In the genomic region with DNA sequence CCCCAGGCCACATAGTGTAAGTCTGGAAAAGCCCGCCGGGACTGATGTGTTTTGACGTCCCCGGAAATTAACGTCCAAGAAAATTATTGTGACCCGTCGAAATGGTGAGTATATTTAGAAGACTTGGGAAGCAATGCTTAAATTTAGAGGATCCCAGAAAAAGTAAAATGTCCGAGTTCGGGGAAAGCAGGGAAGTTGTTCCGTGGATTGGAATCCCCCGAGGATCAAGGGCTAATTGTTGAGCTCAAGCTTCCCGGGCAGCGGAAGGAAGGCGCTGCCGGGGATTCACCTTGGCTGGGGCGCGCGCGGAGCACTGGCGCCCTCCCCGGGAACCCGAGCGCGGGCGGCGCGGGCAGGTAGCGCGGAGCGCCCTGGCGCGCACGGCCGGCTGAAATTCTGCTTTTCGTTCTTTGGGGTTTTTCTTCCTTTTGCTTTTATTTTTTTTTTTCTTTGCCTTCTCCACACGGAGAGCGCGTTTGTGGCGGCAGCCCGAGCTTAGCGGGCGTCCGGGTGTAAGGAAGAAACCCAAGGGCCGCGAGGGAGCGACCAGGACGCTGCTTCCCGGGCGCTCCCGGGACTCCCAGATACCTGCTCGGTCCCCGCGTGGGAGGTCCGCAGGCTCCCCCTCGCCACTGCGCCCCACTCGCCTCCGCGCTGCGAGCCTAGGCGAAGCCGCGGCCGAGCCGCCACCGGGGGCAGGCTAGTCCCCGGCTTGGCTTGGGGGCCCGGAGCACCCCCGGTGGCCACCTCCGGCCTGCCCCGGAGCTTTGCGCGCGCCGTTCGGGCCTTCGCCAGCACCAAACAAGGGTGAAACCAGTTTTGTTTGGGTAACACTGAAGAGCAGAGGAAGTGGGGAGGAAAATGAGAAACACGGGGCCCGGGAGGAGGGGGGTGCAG, we compare ENCODE assay signal across 14 cellular contexts. TPM values are rescaled to one million over a fixed set of nuclear protein-coding genes. Genes with fewer than 3 reads are reported as not detected.
DNase-seq lines count a peak whose midpoint lies in the region; ATAC-seq and TF ChIP-seq lines count a peak whose summit lies in the region.
"Had no signal": no experiment of that assay in that cellular context is flagged by ENCODE, and none has a peak within 500 bp of the region (broad histone marks: within the 10 kb centered on the region; RNA-seq: fewer than 3 reads in every experiment).

No MANE protein-coding gene starts in this region.

- H3K4me3 ChIP-seq in right atrium auricular region, result peak overlapping the region in 1 of 2 donors; percentile 15
- no peak overlapping the region for H3K4me3 ChIP-seq in WERI-Rb-1 (ENCODE audit: low read depth, low read length)
- no peak overlapping the region for H3K4me3 ChIP-seq in esophagus muscularis mucosa

- DNase-seq in Right ventricle myocardium inferior (ENCODE audit: missing footprints) (peak; percentile 55), right atrium auricular region (ENCODE audit: low spot score) (no peak), WERI-Rb-1 (no peak), memory B cell (ENCODE audit: low spot score in 2 of 2) (no peak), H4 (ENCODE audit: low spot score) (no peak), esophagus muscularis mucosa (ENCODE audit: extremely low spot score) (no peak)
- DNase-seq in stimulated activated naive CD8-positive, alpha-beta T cell treated with anti-CD3 and anti-CD28 coated beads, Interleukin-15, amount 100 ng/mL, for 72 hours, result no peak
- DNase-seq: amygdala; CD4-positive, alpha-beta T cell; NCI-H1930 had no signal

- H3K27me3 Mint-ChIP-seq in memory B cell, result peaks cover 33% of the 10 kb centered on the region
- H3K27me3 Mint-ChIP-seq in stimulated activated naive CD8-positive, alpha-beta T cell treated with anti-CD3 and anti-CD28 coated beads, Interleukin-15, amount 100 ng/mL, for 72 hours, result peaks cover 88% of the 10 kb centered on the region

- H3K27ac Mint-ChIP-seq in memory B cell, result no peak overlapping the region
- no peak overlapping the region for H3K27ac Mint-ChIP-seq in stimulated activated naive CD8-positive, alpha-beta T cell treated with anti-CD3 and anti-CD28 coated beads, Interleukin-15, amount 100 ng/mL, for 72 hours
- H3K27ac Mint-ChIP-seq: CD4-positive, alpha-beta T cell had no signal

- ATAC-seq in Right ventricle myocardium inferior (no peak), memory B cell (ENCODE audit: low read depth) (peak; percentile 24), HG03135 (IDR thresholded peaks at IDR 0.05; ENCODE audit: unreplicated experiment) (no peak)
- ATAC-seq in stimulated activated naive CD8-positive, alpha-beta T cell treated with anti-CD3 and anti-CD28 coated beads, Interleukin-15, amount 100 ng/mL, for 72 hours, result no peak

- intact Hi-C loops in Right ventricle myocardium inferior (cut with DNase I), result no loop called here
- intact Hi-C loops in esophagus muscularis mucosa (cut with DNase I), result no loop called here

- no peak overlapping the region for H3K27ac ChIP-seq in right atrium auricular region
- H3K27ac ChIP-seq in WERI-Rb-1, result no peak overlapping the region
- H3K27ac ChIP-seq in esophagus muscularis mucosa (replicated peaks in 1 of 4), result no peak overlapping the region
- H3K27ac ChIP-seq: pancreas had no signal

- H3K27me3 ChIP-seq in right atrium auricular region (peaks cover 20 to 46% of the 10 kb centered on the region in 2 donors), WERI-Rb-1 (ENCODE audit: insufficient read depth, low read depth, severe bottlenecking) (peaks cover 92% of the 10 kb centered on the region), esophagus muscularis mucosa (peaks cover 5 to 100% (median 66%) of the 10 kb centered on the region in 4 donors)

- TF ChIP-seq POLR2A in esophagus muscularis mucosa (IDR thresholded peaks at IDR 0.05; ENCODE audit: low read depth), result no peak

- H3K4me1 Mint-ChIP-seq in memory B cell, result no peaks in the 10 kb centered on the region
- H3K4me1 Mint-ChIP-seq in stimulated activated naive CD8-positive, alpha-beta T cell treated with anti-CD3 and anti-CD28 coated beads, Interleukin-15, amount 100 ng/mL, for 72 hours, result peaks cover 44% of the 10 kb centered on the region

- H3K9me3 ChIP-seq in right atrium auricular region (no peaks in the 10 kb centered on the region), WERI-Rb-1 (ENCODE audit: severe bottlenecking) (no peaks in the 10 kb centered on the region), esophagus muscularis mucosa (no peaks in the 10 kb centered on the region)
- H3K9me3 ChIP-seq: pancreas had no signal

- peak in 1 of 2 donors; percentile 58 for TF ChIP-seq CTCF in right atrium auricular region (IDR thresholded peaks at IDR 0.05)
- TF ChIP-seq CTCF in WERI-Rb-1 (IDR thresholded peaks at IDR 0.05; ENCODE audit: low read depth, low read length), result 0 out of 2 replicates have a peak, but pooled peaks have one; percentile 10
- TF ChIP-seq CTCF in esophagus muscularis mucosa (IDR thresholded peaks at IDR 0.05), result no peak

- peaks cover 0 to 25% of the 10 kb centered on the region in 2 donors for H3K4me1 ChIP-seq in right atrium auricular region
- peaks cover 11 to 32% (median 31%) of the 10 kb centered on the region in 4 donors for H3K4me1 ChIP-seq in esophagus muscularis mucosa

- no peaks in the 10 kb centered on the region for H3K9me3 Mint-ChIP-seq in memory B cell
- H3K9me3 Mint-ChIP-seq in stimulated activated naive CD8-positive, alpha-beta T cell treated with anti-CD3 and anti-CD28 coated beads, Interleukin-15, amount 100 ng/mL, for 72 hours, result no peaks in the 10 kb centered on the region
- H3K9me3 Mint-ChIP-seq: CD4-positive, alpha-beta T cell had no signal

- WGBS in esophagus muscularis mucosa, result 2% methylated on average over 74 of the region's 79 CpGs

- no peaks in the 10 kb centered on the region for H3K36me3 Mint-ChIP-seq in memory B cell

- peak overlapping the region; percentile 29 for H3K4me3 Mint-ChIP-seq in memory B cell
- peak overlapping the region; percentile 65 for H3K4me3 Mint-ChIP-seq in stimulated activated naive CD8-positive, alpha-beta T cell treated with anti-CD3 and anti-CD28 coated beads, Interleukin-15, amount 100 ng/mL, for 72 hours
- H3K4me3 Mint-ChIP-seq: CD4-positive, alpha-beta T cell had no signal

- H3K36me3 ChIP-seq in right atrium auricular region (no peaks in the 10 kb centered on the region), WERI-Rb-1 (no peaks in the 10 kb centered on the region), esophagus muscularis mucosa (no peaks in the 10 kb centered on the region)
- H3K36me3 ChIP-seq: pancreas had no signal

- TF ChIP-seq EP300 in esophagus muscularis mucosa (IDR thresholded peaks at IDR 0.05), result no peak

RNA-seq across cellular contexts. Expression of a gene that starts 4.7 kb away (rescaled TPM):
- 80.9 TPM for total RNA-seq in Right ventricle myocardium inferior
- 10 to 100 TPM; 43.2 to 61.9 TPM for total RNA-seq in right atrium auricular region
- 0.60 and 2.0 TPM in 2 replicates for total RNA-seq in H4 (2014; rRNA removed; shearing (Covaris generic))
- 10 to 100 TPM; 25.5 to 59.6 (median 33.0) TPM for total RNA-seq in esophagus muscularis mucosa
- total RNA-seq: CD4-positive, alpha-beta T cell had no signal

RNA-seq across cellular contexts. Expression of a gene that starts 17.1 kb away (rescaled TPM):
- total RNA-seq in Right ventricle myocardium inferior, result not detected
- not detected for total RNA-seq in right atrium auricular region
- total RNA-seq in H4 (2014; rRNA removed; shearing (Covaris generic)), result not detected in 2 replicates
- not detected for total RNA-seq in esophagus muscularis mucosa
- total RNA-seq: CD4-positive, alpha-beta T cell; epithelial cell of proximal tubule; HT1080 had no signal

RNA-seq across cellular contexts. Expression of a gene that starts 27.7 kb away (rescaled TPM):
- total RNA-seq in Right ventricle myocardium inferior (not detected), right atrium auricular region (not detected), esophagus muscularis mucosa (1 to 10 TPM in 1 of 4 donors, not detected in 3; 1.3 TPM)
- not detected in 2 replicates for total RNA-seq in H4 (2014; rRNA removed; shearing (Covaris generic))
- total RNA-seq: CD4-positive, alpha-beta T cell; HT1080 had no signal
